17 cellular contexts compared by ENCODE assay signal in genomic region chr7:150753239-150753638, GRCh38. TPM values are rescaled to one million over a fixed set of nuclear protein-coding genes. Genes with fewer than 3 reads are reported as not detected.
DNase-seq lines count a peak whose midpoint lies in the region; ATAC-seq lines count a peak whose summit lies in the region.
"Had no signal": no experiment of that assay in that cellular context is flagged by ENCODE, and none has a peak within 500 bp of the region (broad histone marks: within the 10 kb centered on the region; RNA-seq: fewer than 3 reads in every experiment).

No MANE protein-coding gene starts in this region.

- no peak overlapping the region for H3K27ac ChIP-seq in CD8-positive, alpha-beta memory T cell (ENCODE audit: low read depth, low read length)
- H3K27ac ChIP-seq: A549, KMS-11, parathyroid adenoma had no signal

- H3K27me3 ChIP-seq in CD8-positive, alpha-beta memory T cell (ENCODE audit: insufficient read depth, low read length, poor library complexity, severe bottlenecking): no peaks in the 10 kb centered on the region

- H3K27me3 Mint-ChIP-seq in activated CD4-positive, alpha-beta T cell treated with anti-CD3 and anti-CD28 coated beads for 36 hours: no peaks in the 10 kb centered on the region
- H3K27me3 Mint-ChIP-seq in CD8-positive, alpha-beta memory T cell: peaks cover 0 to 3% of the 10 kb centered on the region in 2 donors
- H3K27me3 Mint-ChIP-seq in activated T-helper 17 cell treated with anti-CD3 and anti-CD28 coated beads, Interleukin-2, amount 50 U/mL, for 72 hours: no peaks in the 10 kb centered on the region
- no peaks in the 10 kb centered on the region for H3K27me3 Mint-ChIP-seq in natural killer cell treated with Interleukin-12 subunit alpha and Interleukin-12 subunit beta and Interleukin-15 and Interleukin-18, amount 100 ng/mL, for 72 hours

- intact Hi-C loops in activated CD4-positive, alpha-beta T cell treated with anti-CD3 and anti-CD28 coated beads for 36 hours (cut with DNase I, micrococcal nuclease): loop anchor here in 1 of 2 experiments (1.0 kb wide), 1 partner anchor 9 kb away; no protein-coding TSS in a partner anchor

- peaks cover 87% of the 10 kb centered on the region for H3K4me1 ChIP-seq in CD8-positive, alpha-beta memory T cell (ENCODE audit: insufficient read depth, low read length)
- H3K4me1 ChIP-seq: A549, parathyroid adenoma had no signal

- peaks cover 2% of the 10 kb centered on the region for H3K36me3 Mint-ChIP-seq in activated CD4-positive, alpha-beta T cell treated with anti-CD3 and anti-CD28 coated beads for 36 hours (ENCODE audit: low read depth)
- H3K36me3 Mint-ChIP-seq in CD8-positive, alpha-beta memory T cell: peaks cover 0 to 1% (median 0%) of the 10 kb centered on the region in 3 donors
- H3K36me3 Mint-ChIP-seq in activated T-helper 17 cell treated with anti-CD3 and anti-CD28 coated beads, Interleukin-2, amount 50 U/mL, for 72 hours (ENCODE audit: low read depth): peaks cover 9% of the 10 kb centered on the region
- no peaks in the 10 kb centered on the region for H3K36me3 Mint-ChIP-seq in natural killer cell treated with Interleukin-12 subunit alpha and Interleukin-12 subunit beta and Interleukin-15 and Interleukin-18, amount 100 ng/mL, for 72 hours

- H3K4me1 Mint-ChIP-seq in activated CD4-positive, alpha-beta T cell treated with anti-CD3 and anti-CD28 coated beads for 36 hours: peaks cover 78% of the 10 kb centered on the region
- peaks cover 73 to 89% (median 89%) of the 10 kb centered on the region in 3 donors for H3K4me1 Mint-ChIP-seq in CD8-positive, alpha-beta memory T cell
- H3K4me1 Mint-ChIP-seq in activated T-helper 17 cell treated with anti-CD3 and anti-CD28 coated beads, Interleukin-2, amount 50 U/mL, for 72 hours: peaks cover 61% of the 10 kb centered on the region
- H3K4me1 Mint-ChIP-seq in natural killer cell treated with Interleukin-12 subunit alpha and Interleukin-12 subunit beta and Interleukin-15 and Interleukin-18, amount 100 ng/mL, for 72 hours (ENCODE audit: low read depth in 2 of 2): peaks cover 55 to 57% of the 10 kb centered on the region in 2 donors

- CTCF ChIA-PET in activated CD4-positive, alpha-beta T cell treated with anti-CD3 and anti-CD28 coated beads for 36 hours (lab: Charles Lee): interaction anchor here (5.0 kb wide), 1 partner anchor 15 kb away, joined by 23 read pairs; the partner anchor contains the start of gene GIMAP5
- CTCF ChIA-PET in CD8-positive, alpha-beta memory T cell (lab: Charles Lee): interaction anchor here (1.0 to 3.6 kb wide), 3 partner anchors 12 to 283 kb away, joined by 5 to 17 read pairs (median 12); partner anchors contain the start of gene GIMAP5

- DNase-seq in activated CD4-positive, alpha-beta T cell treated with anti-CD3 and anti-CD28 coated beads for 36 hours: no peak
- DNase-seq in activated CD4-positive, alpha-beta T cell treated with anti-CD3 and anti-CD28 coated beads, Interleukin-2, amount 50 U/mL, for 1 hour: no peak
- DNase-seq in CD8-positive, alpha-beta memory T cell: no peak
- no peak for DNase-seq in natural killer cell treated with Interleukin-12 subunit alpha and Interleukin-12 subunit beta and Interleukin-15 and Interleukin-18, amount 100 ng/mL, for 72 hours (ENCODE audit: low spot score)
- DNase-seq in stimulated activated CD4-positive, alpha-beta T cell treated with anti-CD3 and anti-CD28 coated beads, Interleukin-15, amount 100 ng/mL, for 24 hours: no peak
- DNase-seq in A172 (ENCODE audit: low spot score) (no peak), HCEC 1CT (no peak)
- DNase-seq: amygdala, cerebellar nuclear complex, GOT3, NCI-H1417, trophoblast cell had no signal

- H3K4me3 ChIP-seq in CD8-positive, alpha-beta memory T cell (ENCODE audit: low read length): no peak overlapping the region
- H3K4me3 ChIP-seq: A549, skin epidermis had no signal

- peak overlapping the region; percentile 9 for H3K4me3 Mint-ChIP-seq in activated CD4-positive, alpha-beta T cell treated with anti-CD3 and anti-CD28 coated beads for 36 hours
- H3K4me3 Mint-ChIP-seq in CD8-positive, alpha-beta memory T cell: peak overlapping the region in 1 of 7 donors; percentile 32
- peak overlapping the region; percentile 78 for H3K4me3 Mint-ChIP-seq in activated T-helper 17 cell treated with anti-CD3 and anti-CD28 coated beads, Interleukin-2, amount 50 U/mL, for 72 hours
- no peak overlapping the region for H3K4me3 Mint-ChIP-seq in natural killer cell treated with Interleukin-12 subunit alpha and Interleukin-12 subunit beta and Interleukin-15 and Interleukin-18, amount 100 ng/mL, for 72 hours

- no peak for ATAC-seq in activated CD4-positive, alpha-beta T cell treated with anti-CD3 and anti-CD28 coated beads for 36 hours
- no peak for ATAC-seq in activated T-helper 17 cell treated with anti-CD3 and anti-CD28 coated beads, Interleukin-2, amount 50 U/mL, for 72 hours (replicated peaks)
- no peak for ATAC-seq in natural killer cell treated with Interleukin-12 subunit alpha and Interleukin-12 subunit beta and Interleukin-15 and Interleukin-18, amount 100 ng/mL, for 72 hours
- ATAC-seq: A549 had no signal

- H3K9me3 ChIP-seq in CD8-positive, alpha-beta memory T cell (ENCODE audit: low read length): no peaks in the 10 kb centered on the region
- H3K9me3 ChIP-seq: A549 had no signal

- H3K36me3 ChIP-seq in CD8-positive, alpha-beta memory T cell (ENCODE audit: insufficient read depth, low read length): no peaks in the 10 kb centered on the region

- H3K9me3 Mint-ChIP-seq in activated CD4-positive, alpha-beta T cell treated with anti-CD3 and anti-CD28 coated beads for 36 hours (ENCODE audit: low read depth): no peaks in the 10 kb centered on the region
- H3K9me3 Mint-ChIP-seq in CD8-positive, alpha-beta memory T cell: peaks cover 0 to 2% (median 0%) of the 10 kb centered on the region in 5 donors
- H3K9me3 Mint-ChIP-seq in activated T-helper 17 cell treated with anti-CD3 and anti-CD28 coated beads, Interleukin-2, amount 50 U/mL, for 72 hours: no peaks in the 10 kb centered on the region
- no peaks in the 10 kb centered on the region for H3K9me3 Mint-ChIP-seq in natural killer cell treated with Interleukin-12 subunit alpha and Interleukin-12 subunit beta and Interleukin-15 and Interleukin-18, amount 100 ng/mL, for 72 hours

- peak overlapping the region; percentile 92 for H3K27ac Mint-ChIP-seq in activated CD4-positive, alpha-beta T cell treated with anti-CD3 and anti-CD28 coated beads for 36 hours
- H3K27ac Mint-ChIP-seq in CD8-positive, alpha-beta memory T cell: peak overlapping the region in 7 of 8 donors; percentile 78 to 97 (median 82)
- H3K27ac Mint-ChIP-seq in activated T-helper 17 cell treated with anti-CD3 and anti-CD28 coated beads, Interleukin-2, amount 50 U/mL, for 72 hours: peak overlapping the region; percentile 96
- peak overlapping the region; percentile 94 to 98 for H3K27ac Mint-ChIP-seq in natural killer cell treated with Interleukin-12 subunit alpha and Interleukin-12 subunit beta and Interleukin-15 and Interleukin-18, amount 100 ng/mL, for 72 hours

- POLR2A ChIA-PET in activated CD4-positive, alpha-beta T cell treated with anti-CD3 and anti-CD28 coated beads for 36 hours (lab: Charles Lee): no interaction called here
- POLR2A ChIA-PET in CD8-positive, alpha-beta memory T cell (lab: Charles Lee): interaction anchor here (0.5 to 2.9 kb wide), 4 partner anchors 10 to 308 kb away, joined by 3 to 27 read pairs (median 3); no protein-coding TSS in a partner anchor

RNA-seq across cellular contexts. Expression of gene GIMAP5, which starts 16.0 kb away (rescaled TPM):
- total RNA-seq in activated CD4-positive, alpha-beta T cell treated with anti-CD3 and anti-CD28 coated beads for 36 hours: 10 to 100 TPM; 47.6 to 53.3 TPM
- 10 to 100 TPM; 63.9 to 70.4 TPM for total RNA-seq in CD8-positive, alpha-beta memory T cell
- 475 TPM for polyA plus RNA-seq in CD8-positive, alpha-beta memory T cell
- total RNA-seq in activated T-helper 17 cell treated with anti-CD3 and anti-CD28 coated beads, Interleukin-2, amount 50 U/mL, for 72 hours: 100 to 1,000 TPM; 106 to 142 TPM
- total RNA-seq in natural killer cell treated with Interleukin-12 subunit alpha and Interleukin-12 subunit beta and Interleukin-15 and Interleukin-18, amount 100 ng/mL, for 72 hours: 100 to 1,000 TPM in 1 of 2 donors, 10 to 100 TPM in 1; 75.5 to 136 TPM
- total RNA-seq in A172 (2014; rRNA removed; shearing (Covaris generic)): not detected in 2 replicates
- polyA plus RNA-seq: A549 had no signal

RNA-seq across cellular contexts. Expression of gene GIMAP1, which starts 36.8 kb away (rescaled TPM):
- 1 to 10 TPM; 3.5 to 5.5 TPM for total RNA-seq in activated CD4-positive, alpha-beta T cell treated with anti-CD3 and anti-CD28 coated beads for 36 hours
- total RNA-seq in CD8-positive, alpha-beta memory T cell: 10 to 100 TPM in 1 of 2 experiments, 1 to 10 TPM in 1; 9.8 to 10.0 TPM
- 86.1 TPM for polyA plus RNA-seq in CD8-positive, alpha-beta memory T cell
- 1 to 10 TPM; 5.1 to 5.6 TPM for total RNA-seq in activated T-helper 17 cell treated with anti-CD3 and anti-CD28 coated beads, Interleukin-2, amount 50 U/mL, for 72 hours
- 1 to 10 TPM; 6.6 to 8.8 TPM for total RNA-seq in natural killer cell treated with Interleukin-12 subunit alpha and Interleukin-12 subunit beta and Interleukin-15 and Interleukin-18, amount 100 ng/mL, for 72 hours
- total RNA-seq in A172 (2014; rRNA removed; shearing (Covaris generic)): not detected in 2 replicates
- polyA plus RNA-seq: A549 had no signal

RNA-seq across cellular contexts. Expression of gene TMEM176B, which starts 46.9 kb away (rescaled TPM):
- total RNA-seq in activated CD4-positive, alpha-beta T cell treated with anti-CD3 and anti-CD28 coated beads for 36 hours: not detected
- total RNA-seq in CD8-positive, alpha-beta memory T cell: under 1 TPM; 0.20 to 0.27 TPM
- not detected for polyA plus RNA-seq in CD8-positive, alpha-beta memory T cell
- total RNA-seq in activated T-helper 17 cell treated with anti-CD3 and anti-CD28 coated beads, Interleukin-2, amount 50 U/mL, for 72 hours: not detected
- 1 to 10 TPM in 1 of 2 donors, not detected in 1; 1.2 TPM for total RNA-seq in natural killer cell treated with Interleukin-12 subunit alpha and Interleukin-12 subunit beta and Interleukin-15 and Interleukin-18, amount 100 ng/mL, for 72 hours
- not detected in 2 replicates for total RNA-seq in A172 (2014; rRNA removed; shearing (Covaris generic))

RNA-seq across cellular contexts. Expression of gene TMEM176A, which starts 47.3 kb away (rescaled TPM):
- total RNA-seq in activated CD4-positive, alpha-beta T cell treated with anti-CD3 and anti-CD28 coated beads for 36 hours: not detected
- under 1 TPM in 1 of 2 experiments, not detected in 1; 0.26 TPM for total RNA-seq in CD8-positive, alpha-beta memory T cell
- polyA plus RNA-seq in CD8-positive, alpha-beta memory T cell: not detected
- under 1 TPM in 1 of 2 donors, not detected in 1; 0.45 TPM for total RNA-seq in activated T-helper 17 cell treated with anti-CD3 and anti-CD28 coated beads, Interleukin-2, amount 50 U/mL, for 72 hours
- under 1 TPM in 1 of 2 donors, not detected in 1; 0.64 TPM for total RNA-seq in natural killer cell treated with Interleukin-12 subunit alpha and Interleukin-12 subunit beta and Interleukin-15 and Interleukin-18, amount 100 ng/mL, for 72 hours
- total RNA-seq in A172 (2014; rRNA removed; shearing (Covaris generic)): not detected in 2 replicates

Comparison
In these comparisons a context has a peak if more than half of its experiments do, and no peak if none do; other contexts are left out.
1. RNA of gene GIMAP5, which starts 16.0 kb away (total RNA-seq): 106 to 142 TPM in activated T-helper 17 cell treated with anti-CD3 and anti-CD28 coated beads, Interleukin-2, amount 50 U/mL, for 72 hours, 75.5 to 136 TPM in natural killer cell treated with Interleukin-12 subunit alpha and Interleukin-12 subunit beta and Interleukin-15 and Interleukin-18, amount 100 ng/mL, for 72 hours, 63.9 to 70.4 TPM in CD8-positive, alpha-beta memory T cell and 47.6 to 53.3 TPM in activated CD4-positive, alpha-beta T cell treated with anti-CD3 and anti-CD28 coated beads for 36 hours; not detected in A172; every median in the first group is over 10 times any median in the second.
2. Peak in every context shown above with its lines, with median percentiles within 50 percentile points of each other: H3K27ac Mint-ChIP-seq.